Comparison of ENCODE assay signal across 8 cellular contexts in the genomic region with DNA sequence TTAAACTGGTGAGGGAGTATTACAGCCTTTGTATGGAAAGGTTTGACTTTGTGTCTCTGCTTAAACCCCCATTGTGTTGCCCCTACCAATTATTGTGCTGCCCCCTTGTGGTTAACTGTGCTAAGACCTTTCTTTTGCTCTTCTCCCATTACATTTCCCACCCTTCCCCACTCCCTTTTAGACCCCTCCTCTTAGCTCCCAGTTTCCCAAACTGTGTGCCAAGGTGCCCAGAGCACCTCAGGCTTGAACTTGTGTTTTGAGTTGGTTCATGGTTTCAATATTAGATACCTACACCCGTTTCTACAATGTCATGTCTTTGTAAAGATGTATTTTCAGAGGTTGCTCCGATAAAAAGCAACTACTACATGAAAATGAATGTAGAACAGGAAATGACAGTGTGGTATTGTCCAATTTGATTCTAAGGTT. TPM values are rescaled to one million over a fixed set of nuclear protein-coding genes. Genes with fewer than 3 reads are reported as not detected.
A peak's percentile ranks its signal among the peaks of the same experiment; 100 is the strongest.
DNase-seq lines count a peak whose midpoint lies in the region; ATAC-seq, FAIRE-seq and TF ChIP-seq lines count a peak whose summit lies in the region.

No MANE protein-coding gene starts in this region.

- H3K79me2 ChIP-seq in K562 (ENCODE audit: control insufficient read depth, insufficient read depth, low read length) = peaks cover 90% of the 10 kb centered on the region

- peak overlapping the region; percentile 57 for H2AFZ ChIP-seq in K562 (ENCODE audit: low read depth, low read length)

- H3K4me3 ChIP-seq in K562 = peak overlapping the region; percentile 74

- H3K9me3 ChIP-seq in K562 (replicated peaks; ENCODE audit: control insufficient read depth, insufficient read depth, low read depth, low read length) = peaks cover 9% of the 10 kb centered on the region

- no peaks in the 10 kb centered on the region for H4K20me1 ChIP-seq in K562 (replicated peaks; ENCODE audit: control insufficient read depth, insufficient read depth, low read length)

- no TSS peak for BruUV-seq in K562 (replicated peaks; lab: Mats Ljungman, UMichigan)

- no peak for TF ChIP-seq POLR2A in K562 (conservative IDR thresholded peaks at IDR 0.05)

- peak; percentile 61 to 73 (median 70) for TF ChIP-seq CTCF in K562 (IDR thresholded peaks at IDR 0.05 in 2 of 3, conservative IDR thresholded peaks at IDR 0.05 in 1 of 3; ENCODE audit: insufficient read depth in 2 of 3, low read depth in 1 of 3, low read length in 3 of 3)

- no peak overlapping the region for H3K4me3 Mint-ChIP-seq in T-cell

- CTCF ChIA-PET in T-cell (lab: Charles Lee) = interaction anchor here (0.5 to 4.4 kb wide), 24 partner anchors 8 to 1597 kb away, joined by 3 to 30 read pairs (median 4); no protein-coding TSS in a partner anchor
- CTCF ChIA-PET in K562 (lab: Yijun Ruan, JAX; ENCODE audit: low intra/inter-chr PET ratio) = interaction anchor here (0.6 to 1.4 kb wide), 2 partner anchors 226 to 597 kb away, joined by 4 to 5 read pairs; no protein-coding TSS in a partner anchor

- H3K4me1 ChIP-seq in K562 (replicated peaks in 1 of 2; ENCODE audit: control insufficient read depth in 2 of 2, insufficient read depth in 2 of 2, low read length in 2 of 2) = peaks cover 14 to 15% of the 10 kb centered on the region in 2 experiments; a peak in 4 of 5 replicates

- H3K9me1 ChIP-seq in K562 (ENCODE audit: control insufficient read depth, insufficient read depth, low read length) = no peaks in the 10 kb centered on the region

- H3K9me3 Mint-ChIP-seq in T-cell = peaks cover 0 to 6% (median 0%) of the 10 kb centered on the region in 3 donors

- peak overlapping the region; percentile 76 for H3K27ac ChIP-seq in K562 (ENCODE audit: extremely low read depth, low read depth, low read length)

- peaks cover 15% of the 10 kb centered on the region for H3K36me3 Mint-ChIP-seq in T-cell

- in situ Hi-C loops in K562 (cut with MboI) = loop anchor here (10.0 kb wide), 1 partner anchor 233 kb away; no protein-coding TSS in a partner anchor

- no peaks in the 10 kb centered on the region for H3K27me3 ChIP-seq in K562 (ENCODE audit: control insufficient read depth in 2 of 2, insufficient read depth in 2 of 2, low read length in 2 of 2)

- H3K4me2 ChIP-seq in K562 (ENCODE audit: insufficient read depth, low read length) = peak overlapping the region; percentile 92

- peaks cover 56% of the 10 kb centered on the region for H3K36me3 ChIP-seq in K562 (ENCODE audit: control insufficient read depth, insufficient read depth, low read length)

- peak; percentile 11 for DNase-seq in NK-92 treated with Interleukin-12 subunit alpha and Interleukin-12 subunit beta, amount 100 ng/mL, for 24 hours (lab: John Stamatoyannopoulos, UW)
- DNase-seq in NK-92 (lab: John Stamatoyannopoulos, UW; ENCODE audit: unreplicated experiment) = no peak
- DNase-seq in NCI-H1105 treated with DMSO at 0.1 percent for 48 hours (lab: John Stamatoyannopoulos, UW) = peak; percentile 62
- peak in 32 of 34 experiments; percentile 6 to 57 (median 24) for DNase-seq in T-cell
- peak; percentile 33 to 86 (median 48) for DNase-seq in K562 (ENCODE audit: extremely low read depth in 1 of 4, low spot score in 3 of 4)
- DNase-seq in left colon = peak; percentile 28 to 30
- DNase-seq in stimulated activated CD8-positive, alpha-beta memory T cell treated with anti-CD3 and anti-CD28 coated beads, Interleukin-4, amount 100 ng/mL, for 1 hour (ENCODE audit: low read depth in 2 of 2, low spot score in 1 of 2) = peak; percentile 11 to 13
- DNase-seq in epidermal melanocyte (ENCODE audit: insufficient read length, low spot score) = no peak

- H3K27ac Mint-ChIP-seq in T-cell = no peak overlapping the region

- no peak for TF ChIP-seq EP300 in K562 (IDR thresholded peaks at IDR 0.05; ENCODE audit: low read length)

- POLR2A ChIA-PET in T-cell (lab: Charles Lee) = interaction anchor here (0.6 to 0.7 kb wide), 3 partner anchors 60 to 641 kb away, joined by 3 to 10 read pairs (median 4); a partner anchor contains a TSS
- POLR2A ChIA-PET in K562 (lab: Yijun Ruan, JAX) = no interaction called here

- peak overlapping the region; percentile 69 to 82; a peak in 3 of 4 replicates for H3K9ac ChIP-seq in K562 (ENCODE audit: insufficient read depth in 1 of 2, low read depth in 2 of 2, low read length in 2 of 2)

- ATAC-seq in T-cell (replicated peaks in 1 of 4) = no peak
- ATAC-seq in K562 = peak; percentile 7
- no peak for ATAC-seq in left colon

- peaks cover 36 to 42% (median 37%) of the 10 kb centered on the region in 3 donors for H3K4me1 Mint-ChIP-seq in T-cell

- no peak for FAIRE-seq in K562 (lab: Jason Lieb, UNC)

- TF ChIP-seq RAD21 in K562 (CRISPR knock-in tag; conservative IDR thresholded peaks at IDR 0.05 in 1 of 2, IDR thresholded peaks at IDR 0.05 in 1 of 2) = peak; percentile 58 to 74

- WGBS in K562 (ENCODE audit: insufficient coverage, low coverage, missing lambda C conversion rate) = 0% methylated on average over 2 of the region's 2 CpGs

- intact Hi-C loops in K562 (cut with micrococcal nuclease) = loop anchor here (1.0 to 5.0 kb wide), 3 partner anchors 61 to 326 kb away; a partner anchor contains a TSS
- intact Hi-C loops in left colon (cut with DNase I, micrococcal nuclease) = loop anchor here in 1 of 2 donors (5.0 to 10.0 kb wide), 2 partner anchors 226 to 323 kb away; a partner anchor contains a TSS

- H3K27me3 Mint-ChIP-seq in T-cell = no peaks in the 10 kb centered on the region

TF ChIP-seq in K562, 482 proteins besides CTCF, POLR2A, EP300 and RAD21 (continues in another document):
- TF ChIP-seq ZC3H8 (IDR thresholded peaks at IDR 0.05) (no peak), HNRNPK (IDR thresholded peaks at IDR 0.05; ENCODE audit: low read depth, low read length, poor library complexity, severe bottlenecking) (no peak), SOX6 (IDR thresholded peaks at IDR 0.05) (peak; percentile 82), JUNB (CRISPR knock-in tag; conservative IDR thresholded peaks at IDR 0.05) (no peak), HDAC6 (IDR thresholded peaks at IDR 0.05; ENCODE audit: low read depth, low read length) (no peak)
- TF ChIP-seq, protein P1, sequence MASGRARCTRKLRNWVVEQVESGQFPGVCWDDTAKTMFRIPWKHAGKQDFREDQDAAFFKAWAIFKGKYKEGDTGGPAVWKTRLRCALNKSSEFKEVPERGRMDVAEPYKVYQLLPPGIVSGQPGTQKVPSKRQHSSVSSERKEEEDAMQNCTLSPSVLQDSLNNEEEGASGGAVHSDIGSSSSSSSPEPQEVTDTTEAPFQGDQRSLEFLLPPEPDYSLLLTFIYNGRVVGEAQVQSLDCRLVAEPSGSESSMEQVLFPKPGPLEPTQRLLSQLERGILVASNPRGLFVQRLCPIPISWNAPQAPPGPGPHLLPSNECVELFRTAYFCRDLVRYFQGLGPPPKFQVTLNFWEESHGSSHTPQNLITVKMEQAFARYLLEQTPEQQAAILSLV (tag; IDR thresholded peaks at IDR 0.05) = no peak

RNA-seq across cellular contexts. Expression of a gene that starts 2.9 kb away (rescaled TPM):
- 10 to 100 TPM; 12.6 to 16.2 (median 15.0) TPM for total RNA-seq in T-cell
- 47.2 and 144 TPM in 2 replicates for total RNA-seq in K562 (2011; cell fraction: chromatin; rRNA removed; ENCODE audit: low replicate concordance)
- 15.7 and 20.1 TPM in 2 replicates for total RNA-seq in K562 (2011; cell fraction: nucleolus; rRNA removed)
- 35.0 and 35.2 TPM in 2 replicates for total RNA-seq in K562 (2011; cell fraction: nucleoplasm; rRNA removed)
- total RNA-seq in K562 (2014; rRNA removed) = 10.1 and 10.6 TPM in 2 replicates
- 21.4 and 23.8 TPM in 2 replicates for total RNA-seq in K562 (2014; rRNA removed; fragmentation: Illumina TruSeq; extraction: Trizol)
- total RNA-seq in K562 (2015; rRNA removed; fragmentation: Illumina TruSeq; extraction: Trizol) = 20.7 and 21.5 TPM in 2 replicates
- total RNA-seq in K562 (2021) = 16.5 and 18.5 TPM in 2 replicates
- 21.4 and 23.4 TPM in 2 replicates for polyA plus RNA-seq in K562 (2011; rRNA removed)
- polyA plus RNA-seq in K562 (2011; cell fraction: cytosol; rRNA removed) = 3.8 and 11.2 TPM in 2 replicates
- 16.9 and 26.8 TPM in 2 replicates for polyA plus RNA-seq in K562 (2011; cell fraction: nucleus; rRNA removed)
- 10.4 and 11.5 TPM in 2 replicates for polyA plus RNA-seq in K562 (2012)
- 12.7 and 15.3 TPM in 2 replicates for polyA plus RNA-seq in K562 (2014; fragmentation: Illumina TruSeq; extraction: Trizol)
- 1 to 10 TPM; 4.7 to 5.1 TPM for polyA plus RNA-seq in K562 (2014; fragmentation: Nextera tagmentation; extraction: Ambion mirVana)
- 9.8 and 13.4 TPM in 2 replicates for polyA plus RNA-seq in K562 (2014; rRNA removed)
- 70.6 and 91.4 TPM in 2 replicates for polyA minus RNA-seq in K562 (2011; rRNA and poly(A)+ RNA removed)
- polyA minus RNA-seq in K562 (2011; cell fraction: cytosol; rRNA and poly(A)+ RNA removed) = 13.9 and 19.0 TPM in 2 replicates
- polyA minus RNA-seq in K562 (2011; cell fraction: nucleus; rRNA and poly(A)+ RNA removed) = 34.7 and 74.5 TPM in 2 replicates
- 10 to 100 TPM; 17.2 to 18.9 TPM for total RNA-seq in left colon

Comparison
In these comparisons a context has a peak if more than half of its experiments do, and no peak if none do; other contexts are left out.
1. DNase-seq: peak in NK-92 treated with Interleukin-12 subunit alpha and Interleukin-12 subunit beta, amount 100 ng/mL, for 24 hours (single experiment), NCI-H1105 treated with DMSO at 0.1 percent for 48 hours (single experiment), T-cell (32 of 34), K562 (4 of 4), left colon (2 of 2) and stimulated activated CD8-positive, alpha-beta memory T cell treated with anti-CD3 and anti-CD28 coated beads, Interleukin-4, amount 100 ng/mL, for 1 hour (2 of 2); none in NK-92 (single experiment) and epidermal melanocyte (single experiment).